In genomic region chr3:13543251-13543650, GRCh38 we compare ENCODE assay signal across 10 cellular contexts. TPM values are rescaled to one million over a fixed set of nuclear protein-coding genes. Genes with fewer than 3 reads are reported as not detected.
DNase-seq lines count a peak whose midpoint lies in the region; ATAC-seq and TF ChIP-seq lines count a peak whose summit lies in the region.
"Had no signal": no experiment of that assay in that cellular context is flagged by ENCODE, and none has a peak within 500 bp of the region (broad histone marks: within the 10 kb centered on the region; RNA-seq: fewer than 3 reads in every experiment).

No MANE protein-coding gene starts in this region.

- no peak overlapping the region for H3K9ac ChIP-seq in endodermal cell (ENCODE audit: extremely low read depth, low read length, poor library complexity, severe bottlenecking)

- ATAC-seq in T-cell (replicated peaks in 1 of 4): no peak

- H3K27me3 Mint-ChIP-seq in endodermal cell (ENCODE audit: insufficient read depth) (peaks cover 13% of the 10 kb centered on the region), mesothelial cell of epicardium (ENCODE audit: low read depth) (no peaks in the 10 kb centered on the region), T-cell (peaks cover 6 to 34% of the 10 kb centered on the region in 2 donors)

- H3K4me3 Mint-ChIP-seq in endodermal cell: no peak overlapping the region
- H3K4me3 Mint-ChIP-seq in mesothelial cell of epicardium: no peak overlapping the region
- H3K4me3 Mint-ChIP-seq in T-cell: no peak overlapping the region
- H3K4me3 Mint-ChIP-seq: memory B cell had no signal

- no peaks in the 10 kb centered on the region for H3K36me3 ChIP-seq in KOPT-K1 (ENCODE audit: insufficient read depth, low read length)
- no peaks in the 10 kb centered on the region for H3K36me3 ChIP-seq in endodermal cell (ENCODE audit: control insufficient read depth, insufficient read depth, low read length)
- no peaks in the 10 kb centered on the region for H3K36me3 ChIP-seq in vagina

- H3K9me3 ChIP-seq in KOPT-K1 (ENCODE audit: insufficient read depth, low read length, poor library complexity, severe bottlenecking) (peaks cover 16% of the 10 kb centered on the region), endodermal cell (ENCODE audit: control insufficient read depth, low read length) (peaks cover 5% of the 10 kb centered on the region), vagina (no peaks in the 10 kb centered on the region)

- H3K4me1 Mint-ChIP-seq in endodermal cell: peaks cover 37% of the 10 kb centered on the region
- peaks cover 27% of the 10 kb centered on the region for H3K4me1 Mint-ChIP-seq in mesothelial cell of epicardium
- peaks cover 19 to 26% (median 20%) of the 10 kb centered on the region in 3 donors for H3K4me1 Mint-ChIP-seq in T-cell

- WGBS in endodermal cell (ENCODE audit: insufficient coverage in 1 of 2, insufficient read length in 1 of 2), 2 experiments: 77 to 96% methylated on average over 3 to 5 of the region's 5 CpGs

- H3K4me1 ChIP-seq in endodermal cell (ENCODE audit: control insufficient read depth, insufficient read depth, low read length) (peaks cover 9% of the 10 kb centered on the region), vagina (peaks cover 41% of the 10 kb centered on the region)

- TF ChIP-seq CTCF in endodermal cell (conservative IDR thresholded peaks at IDR 0.05): no peak
- TF ChIP-seq CTCF in mesothelial cell of epicardium (IDR thresholded peaks at IDR 0.05; ENCODE audit: unreplicated experiment): no peak
- no peak for TF ChIP-seq CTCF in vagina (IDR thresholded peaks at IDR 0.05)

- peak overlapping the region; percentile 64 for H3K27ac ChIP-seq in KOPT-K1 (ENCODE audit: low read depth, low read length, poor library complexity, severe bottlenecking)
- no peak overlapping the region for H3K27ac ChIP-seq in endodermal cell (ENCODE audit: low read depth, low read length)
- peak overlapping the region; percentile 93 for H3K27ac ChIP-seq in vagina

- DNase-seq in endodermal cell (peak; percentile 77), mesothelial cell of epicardium (ENCODE audit: low spot score in 2 of 2, unreplicated experiment in 2 of 2) (no peak), vagina (ENCODE audit: extremely low spot score in 2 of 2) (peak in 1 of 2 donors; percentile 96), NCI-H524 (lab: John Stamatoyannopoulos, UW) (no peak), T-cell (no peak), GOT3 (lab: John Stamatoyannopoulos, UW) (no peak)
- DNase-seq: activated CD8-positive, alpha-beta memory T cell treated with anti-CD3 and anti-CD28 coated beads, Interleukin-2, amount 50 U/mL, for 48 hours; NCI-H2081 had no signal

- H3K27ac Mint-ChIP-seq in endodermal cell (no peak overlapping the region), mesothelial cell of epicardium (peak overlapping the region; percentile 22), T-cell (no peak overlapping the region)
- H3K27ac Mint-ChIP-seq: memory B cell had no signal

- H3K9me3 Mint-ChIP-seq in endodermal cell (peaks cover 3% of the 10 kb centered on the region), mesothelial cell of epicardium (peaks cover 5% of the 10 kb centered on the region), T-cell (peaks cover 0 to 5% (median 5%) of the 10 kb centered on the region in 3 donors)

- CTCF ChIA-PET in T-cell (lab: Charles Lee): no interaction called here

- POLR2A ChIA-PET in T-cell (lab: Charles Lee): no interaction called here

- H3K27me3 ChIP-seq in endodermal cell (ENCODE audit: control insufficient read depth, insufficient read depth, low read length, poor library complexity, severe bottlenecking) (no peaks in the 10 kb centered on the region), vagina (no peaks in the 10 kb centered on the region)

- H3K4me3 ChIP-seq in endodermal cell (ENCODE audit: low read length): no peak overlapping the region
- H3K4me3 ChIP-seq in vagina: no peak overlapping the region

- H3K36me3 Mint-ChIP-seq in endodermal cell (ENCODE audit: low read depth) (no peaks in the 10 kb centered on the region), mesothelial cell of epicardium (no peaks in the 10 kb centered on the region), T-cell (no peaks in the 10 kb centered on the region)

- intact Hi-C loops in vagina (cut with DNase I): no loop called here

- no peak for TF ChIP-seq POLR2A in vagina (IDR thresholded peaks at IDR 0.05)

RNA-seq across cellular contexts. Expression of gene FBLN2, which starts 5.7 kb away (rescaled TPM):
- total RNA-seq in endodermal cell (100 to 1,000 TPM in 1 of 2 donors, 10 to 100 TPM in 1; 86.1 to 136 TPM), mesothelial cell of epicardium (63.3 to 68.6 TPM (median 67.5 TPM) in 3 replicates), vagina (94.3 TPM), T-cell (1 to 10 TPM; 1.5 to 5.8 (median 2.8) TPM)
- 68.2 TPM for polyA plus RNA-seq in endodermal cell (2013, experiment 1 of 2)
- 78.4 TPM for polyA plus RNA-seq in endodermal cell (2013, experiment 2 of 2)
